9 cellular contexts compared by ENCODE assay signal in genomic region chr16:55323637-55324490, GRCh38. TPM values are rescaled to one million over a fixed set of nuclear protein-coding genes. Genes with fewer than 3 reads are reported as not detected.
A peak's percentile ranks its signal among the peaks of the same experiment; 100 is the strongest.
DNase-seq lines count a peak whose midpoint lies in the region; ATAC-seq, FAIRE-seq and TF ChIP-seq lines count a peak whose summit lies in the region.
"Had no signal": no experiment of that assay in that cellular context is flagged by ENCODE, and none has a peak within 500 bp of the region (broad histone marks: within the 10 kb centered on the region; RNA-seq: fewer than 3 reads in every experiment).

Gene IRX6, plus strand, starts transcription at chr16:55324203. Its CDS starts 889 bp downstream, at chr16:55325092.

- H3K27ac ChIP-seq in C4-2B (no peak within 1 kb of the TSS), H1 (ENCODE audit: low read depth, low read length) (no peak within 1 kb of the TSS), small intestine (ENCODE audit: low read depth in 1 of 2, low read length in 1 of 2) (no peak within 1 kb of the TSS)

- H2AK5ac ChIP-seq in H1 (ENCODE audit: low read depth, low read length), result no peak within 1 kb of the TSS

- TF ChIP-seq CTCF in C4-2B (conservative IDR thresholded peaks at IDR 0.05), result peak; percentile 50
- TF ChIP-seq CTCF in H1 (IDR thresholded peaks at IDR 0.05; ENCODE audit: control extremely low read depth in 1 of 3, insufficient read depth in 1 of 3, low read depth in 1 of 3, low read length in 3 of 3), result peak; percentile 53 to 85 (median 54)
- TF ChIP-seq CTCF in mucosa of descending colon (IDR thresholded peaks at IDR 0.05), result no peak

- FAIRE-seq in H1 (lab: Jason Lieb, UNC), result no peak
- no peak for FAIRE-seq in GM12891 (lab: Jason Lieb, UNC)
- FAIRE-seq in small intestine (lab: Jason Lieb, UNC), result no peak

- no peak within 1 kb of the TSS for H3K9ac ChIP-seq in H1 (replicated peaks in 1 of 4; ENCODE audit: extremely low read depth in 1 of 4, low read depth in 3 of 4, low read length in 3 of 4)

- H3K27ac Mint-ChIP-seq in activated T-cell treated with anti-CD3 and anti-CD28 coated beads, Interleukin-2, amount 50 U/mL, for 24 hours, result no peak within 1 kb of the TSS
- H3K27ac Mint-ChIP-seq: activated T-cell treated with anti-CD3 and anti-CD28 coated beads, Interleukin-2, amount 50 U/mL, for 72 hours had no signal

- H3K9me3 Mint-ChIP-seq in activated T-cell treated with anti-CD3 and anti-CD28 coated beads, Interleukin-2, amount 50 U/mL, for 24 hours, result no peaks in the 10 kb centered on the region
- H3K9me3 Mint-ChIP-seq: activated T-cell treated with anti-CD3 and anti-CD28 coated beads, Interleukin-2, amount 50 U/mL, for 72 hours had no signal

- no peak for TF ChIP-seq POLR2A in H1 (IDR thresholded peaks at IDR 0.05; ENCODE audit: control extremely low read depth in 1 of 2, low read depth in 2 of 2, low read length in 2 of 2)
- TF ChIP-seq POLR2A in GM12891 (IDR thresholded peaks at IDR 0.05; ENCODE audit: low read depth, low read length), result no peak

- DNase-seq in LHCN-M2 (ENCODE audit: low read depth) (peak; percentile 18), H1 (ENCODE audit: low read depth in 1 of 2, low spot score in 2 of 2) (peak; percentile 82 to 93), mucosa of descending colon (peak in 2 of 3 donors; percentile 8 to 45), GM12891 (ENCODE audit: insufficient read length, low spot score) (no peak), small intestine (no peak)
- no peak for DNase-seq in activated T-cell treated with anti-CD3 and anti-CD28 coated beads, Interleukin-2, amount 50 U/mL, for 24 hours
- DNase-seq: activated T-cell treated with anti-CD3 and anti-CD28 coated beads, Interleukin-2, amount 50 U/mL, for 72 hours had no signal

- H3K14ac ChIP-seq in H1 (ENCODE audit: insufficient read length), result no peak within 1 kb of the TSS

- H2BK12ac ChIP-seq in H1 (ENCODE audit: low read depth, low read length), result peak within 1 kb of the TSS; percentile 39; the same call in 1 of the 2 replicates

- H3K79me1 ChIP-seq in H1 (ENCODE audit: low read depth, low read length), result no peaks in the 10 kb centered on the region

- no peak within 1 kb of the TSS for H4K5ac ChIP-seq in H1 (ENCODE audit: insufficient read length, low read depth, low read length)

- H2BK15ac ChIP-seq in H1 (ENCODE audit: low read length), result no peak within 1 kb of the TSS

- H3K4me3 ChIP-seq in H1 (ENCODE audit: extremely low read depth in 1 of 4, insufficient read depth in 2 of 4, low read depth in 3 of 4, low read length in 4 of 4), result peak within 1 kb of the TSS; percentile 32 to 81 (median 50)
- H3K4me3 ChIP-seq in mucosa of descending colon, result no peak within 1 kb of the TSS
- no peak within 1 kb of the TSS for H3K4me3 ChIP-seq in small intestine (ENCODE audit: low read depth in 1 of 2, low read length in 2 of 2)

- no peaks in the 10 kb centered on the region for H3K36me3 ChIP-seq in H1 (ENCODE audit: control insufficient read depth in 2 of 4, insufficient read depth in 4 of 4, low read length in 3 of 4)
- H3K36me3 ChIP-seq in mucosa of descending colon (ENCODE audit: low read depth), result no peaks in the 10 kb centered on the region
- H3K36me3 ChIP-seq in small intestine (ENCODE audit: control insufficient read depth in 2 of 2, insufficient read depth in 2 of 2, low read length in 2 of 2), result no peaks in the 10 kb centered on the region

- POLR2A ChIA-PET in H1 (lab: Charles Lee; ENCODE audit: partially characterized antibody), result interaction anchor here (1.0 to 1.5 kb wide), 2 partner anchors 8 to 10 kb away, joined by 3 to 5 read pairs; no protein-coding TSS in a partner anchor

- H2AFZ ChIP-seq in H1 (ENCODE audit: low read length), result peak within 1 kb of the TSS; percentile 27

- no peaks in the 10 kb centered on the region for H3K79me2 ChIP-seq in H1 (ENCODE audit: control insufficient read depth in 1 of 2, insufficient read depth in 2 of 2, low read length in 2 of 2)

- CTCF ChIA-PET in H1 (lab: Charles Lee; ENCODE audit: partially characterized antibody), result interaction anchor here (0.5 to 3.1 kb wide), 30 partner anchors 10 to 393 kb away, joined by 3 to 15 read pairs (median 4); partner anchors contain the start of gene IRX5

- no peak within 1 kb of the TSS for H4K91ac ChIP-seq in H1 (replicated peaks; ENCODE audit: insufficient read length, low read length)

- H3K36me3 Mint-ChIP-seq in activated T-cell treated with anti-CD3 and anti-CD28 coated beads, Interleukin-2, amount 50 U/mL, for 24 hours (ENCODE audit: low read depth), result no peaks in the 10 kb centered on the region

- H3K56ac ChIP-seq in H1 (replicated peaks; ENCODE audit: insufficient read length, low read depth, low read length), result no peak within 1 kb of the TSS

- ATAC-seq in mucosa of descending colon (no peak), HG03108 (IDR thresholded peaks at IDR 0.05; ENCODE audit: unreplicated experiment) (no peak)
- ATAC-seq: activated T-cell treated with anti-CD3 and anti-CD28 coated beads, Interleukin-2, amount 50 U/mL, for 72 hours had no signal

- H3K18ac ChIP-seq in H1 (ENCODE audit: extremely low read depth, low read length), result no peak within 1 kb of the TSS; the same call in 1 of the 2 replicates

- peaks cover 48 to 61% (median 59%) of the 10 kb centered on the region in 4 experiments for H3K27me3 ChIP-seq in H1 (replicated peaks in 1 of 4; ENCODE audit: control insufficient read depth in 3 of 4, extremely low read depth in 1 of 4, insufficient read depth in 3 of 4, low read length in 3 of 4)
- H3K27me3 ChIP-seq in small intestine (ENCODE audit: control insufficient read depth in 2 of 2, insufficient read depth in 2 of 2, low read length in 2 of 2), result peaks cover 9 to 36% of the 10 kb centered on the region in 2 donors

- H3K4me3 Mint-ChIP-seq in activated T-cell treated with anti-CD3 and anti-CD28 coated beads, Interleukin-2, amount 50 U/mL, for 24 hours, result no peak within 1 kb of the TSS
- H3K4me3 Mint-ChIP-seq: activated T-cell treated with anti-CD3 and anti-CD28 coated beads, Interleukin-2, amount 50 U/mL, for 72 hours had no signal

- H3K4ac ChIP-seq in H1 (replicated peaks; ENCODE audit: insufficient read length, low read depth, low read length), result no peak within 1 kb of the TSS

- peaks cover 13% of the 10 kb centered on the region; the same call in 1 of the 2 replicates for H3K23me2 ChIP-seq in H1 (ENCODE audit: low read depth, low read length)

- H2BK20ac ChIP-seq in H1 (ENCODE audit: low read length), result no peak within 1 kb of the TSS

- no peak within 1 kb of the TSS for H2BK120ac ChIP-seq in H1 (replicated peaks; ENCODE audit: low read depth, low read length)

- H3K27me3 Mint-ChIP-seq in activated T-cell treated with anti-CD3 and anti-CD28 coated beads, Interleukin-2, amount 50 U/mL, for 24 hours, result peaks cover 65% of the 10 kb centered on the region

- peaks cover 4 to 6% of the 10 kb centered on the region in 2 experiments for H4K20me1 ChIP-seq in H1 (replicated peaks in 1 of 2; ENCODE audit: control insufficient read depth in 1 of 2, insufficient read depth in 2 of 2, low read length in 2 of 2)

- WGBS in H1 (ENCODE audit: extremely low coverage in 1 of 2, insufficient coverage in 1 of 2, insufficient read length in 1 of 2, insufficient replicate concordance in 2 of 2, low coverage in 1 of 2, low lambda C conversion rate in 2 of 2, missing lambda C conversion rate in 1 of 2), 2 experiments, result 4% methylated on average over 55 of the region's 63 CpGs; no CpG with 5 or more reads in 1 of the 2 experiments
- 4 to 10% (median 8%) methylated on average over 38 to 63 of the region's 63 CpGs for WGBS in small intestine, 3 donors

- H3K4me1 Mint-ChIP-seq in activated T-cell treated with anti-CD3 and anti-CD28 coated beads, Interleukin-2, amount 50 U/mL, for 24 hours (ENCODE audit: low read depth), result peaks cover 3% of the 10 kb centered on the region

- peak within 1 kb of the TSS; percentile 80 to 92 for H3K4me2 ChIP-seq in H1 (ENCODE audit: insufficient read depth in 1 of 2, low read depth in 2 of 2, low read length in 2 of 2)

- peak within 1 kb of the TSS; percentile 84 for H4K8ac ChIP-seq in H1 (ENCODE audit: extremely low read depth, insufficient read depth, low read length)

- intact Hi-C loops in mucosa of descending colon (cut with DNase I, micrococcal nuclease), result no loop called here

- H3K4me1 ChIP-seq in H1 (replicated peaks in 1 of 4; ENCODE audit: control insufficient read depth in 3 of 4, insufficient read depth in 4 of 4, low read length in 3 of 4) (peaks cover 0 to 10% (median 2%) of the 10 kb centered on the region in 4 experiments; a peak in 5 of 7 replicates), mucosa of descending colon (ENCODE audit: low read depth) (no peaks in the 10 kb centered on the region), small intestine (ENCODE audit: control insufficient read depth in 2 of 2, insufficient read depth in 1 of 2, low read depth in 1 of 2, low read length in 1 of 2) (no peaks in the 10 kb centered on the region)

- H3K9me3 ChIP-seq in H1 (ENCODE audit: insufficient read depth in 2 of 2, low read depth in 1 of 2, low read length in 1 of 2), result no peaks in the 10 kb centered on the region
- H3K9me3 ChIP-seq in mucosa of descending colon, result no peaks in the 10 kb centered on the region
- H3K9me3 ChIP-seq in small intestine (ENCODE audit: control insufficient read depth, low read depth), result no peaks in the 10 kb centered on the region

- H2BK5ac ChIP-seq in H1 (ENCODE audit: low read depth, low read length), result no peak within 1 kb of the TSS

- TF ChIP-seq RAD21 in H1 (IDR thresholded peaks at IDR 0.05 in 1 of 2, conservative IDR thresholded peaks at IDR 0.05 in 1 of 2; ENCODE audit: low read depth in 2 of 2, low read length in 2 of 2), result peak; percentile 57 to 61

- TF ChIP-seq EP300 in H1 (IDR thresholded peaks at IDR 0.05; ENCODE audit: borderline replicate concordance in 1 of 2, low read depth in 2 of 2, low read length in 2 of 2), result no peak

- no peak within 1 kb of the TSS for H3K23ac ChIP-seq in H1 (ENCODE audit: insufficient read length)

TF ChIP-seq in H1, 55 proteins besides CTCF, POLR2A, EP300 and RAD21 (continues in another document):
- no peak for TF ChIP-seq SAP30 (IDR thresholded peaks at IDR 0.05; ENCODE audit: insufficient read depth, insufficient replicate concordance, low read length)

TF ChIP-seq in GM12891, 5 proteins besides CTCF, POLR2A, EP300 and RAD21:
- TF ChIP-seq SPI1 (IDR thresholded peaks at IDR 0.05; ENCODE audit: low read depth, low read length), result no peak

RNA-seq across cellular contexts. Expression of gene IRX6, which starts in this region (rescaled TPM):
- 0.06 TPM in 1 of 2 replicates, not detected in the other for total RNA-seq in LHCN-M2 (2014; rRNA removed)
- not detected for polyA plus RNA-seq in LHCN-M2 (2012)
- total RNA-seq in H1 (2021; fragmentation: NEBNext Ultra II Directional; extraction: Animal tissue kit (Norgen Biotek cat#: 25700)), result 0.55 and 0.61 TPM in 2 replicates
- polyA plus RNA-seq in H1 (2011; rRNA removed), result not detected in 2 replicates
- 0.03 TPM for polyA plus RNA-seq in H1 (2011; cell fraction: cytosol; rRNA removed)
- not detected for polyA plus RNA-seq in H1 (2011; cell fraction: nucleus; rRNA removed)
- not detected in 4 replicates for polyA plus RNA-seq in H1 (2012, experiment 1 of 2)
- not detected for polyA plus RNA-seq in H1 (2012, experiment 2 of 2)
- 0.08 TPM for polyA plus RNA-seq in H1 (2013, experiment 1 of 2)
- polyA plus RNA-seq in H1 (2013, experiment 2 of 2), result 0.09 TPM
- not detected in 2 replicates for polyA minus RNA-seq in H1 (2011; rRNA and poly(A)+ RNA removed)
- not detected for polyA minus RNA-seq in H1 (2011; cell fraction: cytosol; rRNA and poly(A)+ RNA removed)
- polyA minus RNA-seq in H1 (2011; cell fraction: nucleus; rRNA and poly(A)+ RNA removed), result not detected
- total RNA-seq in mucosa of descending colon, result under 1 TPM in 1 of 3 donors, not detected in 2; 0.13 TPM
- polyA plus RNA-seq in GM12891 (2012; ENCODE audit: low read depth, missing spikeins), result not detected
- under 1 TPM in 1 of 3 donors, not detected in 2; 0.30 TPM for polyA plus RNA-seq in small intestine
- total RNA-seq: activated T-cell treated with anti-CD3 and anti-CD28 coated beads, Interleukin-2, amount 50 U/mL, for 72 hours had no signal

Comparison
In these comparisons a context has a peak if more than half of its experiments do, and no peak if none do; other contexts are left out.
1. Peak in DNase-seq in LHCN-M2; RNA of the gene not detected or under 1 TPM.
2. Peak in DNase-seq, H3K4me3 ChIP-seq and H3K4me2 ChIP-seq in H1; RNA of the gene not detected or under 1 TPM.
3. Peak in DNase-seq in mucosa of descending colon; RNA of the gene not detected or under 1 TPM.